In the genomic region with DNA sequence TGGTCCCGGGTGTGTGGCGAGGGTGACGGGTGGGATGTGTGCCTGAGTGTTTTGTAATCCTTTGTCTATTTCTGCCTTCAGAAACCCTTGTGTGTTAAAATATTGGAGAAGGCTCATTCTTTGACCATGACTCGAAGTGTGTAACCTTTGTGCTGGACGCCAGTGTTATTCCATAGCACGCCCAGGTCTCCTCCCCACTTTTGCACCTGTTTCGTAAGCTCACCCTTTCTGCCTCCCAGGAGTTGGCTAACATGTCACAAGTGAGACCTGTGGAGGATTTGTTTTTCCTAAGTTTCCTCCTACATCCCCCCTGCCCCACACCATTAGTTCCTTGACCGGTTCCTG, we compare ENCODE assay signal across 8 cellular contexts. TPM values are rescaled to one million over a fixed set of nuclear protein-coding genes. Genes with fewer than 3 reads are reported as not detected.
DNase-seq lines count a peak whose midpoint lies in the region; ATAC-seq and TF ChIP-seq lines count a peak whose summit lies in the region.

No MANE protein-coding gene starts in this region.

- TF ChIP-seq CTCF in RWPE1 (conservative IDR thresholded peaks at IDR 0.05; ENCODE audit: low read depth) (no peak), endothelial cell (IDR thresholded peaks at IDR 0.05; ENCODE audit: unreplicated experiment) (no peak)

- peaks cover 55% of the 10 kb centered on the region for H3K4me1 Mint-ChIP-seq in endothelial cell (ENCODE audit: unreplicated experiment)

- H3K36me3 Mint-ChIP-seq in endothelial cell (ENCODE audit: low read depth, unreplicated experiment), result peaks cover 43% of the 10 kb centered on the region

- CTCF ChIA-PET in RWPE1 (lab: Yijun Ruan, JAX), result interaction anchor here (1.1 kb wide), 1 partner anchor 13 kb away, joined by 5 read pairs; no protein-coding TSS in a partner anchor

- H3K9ac ChIP-seq in mucosa of rectum (ENCODE audit: low read depth in 1 of 2, low read length in 2 of 2), result peak overlapping the region; percentile 93 to 100

- DNase-seq in AG08395 (ENCODE audit: low spot score) (peak; percentile 62), RWPE1 (ENCODE audit: low spot score) (peak; percentile 76), endothelial cell (ENCODE audit: low spot score) (no peak), A172 (ENCODE audit: low spot score) (no peak), NK-92 (lab: John Stamatoyannopoulos, UW; ENCODE audit: unreplicated experiment) (no peak)

- peak overlapping the region; percentile 95 to 100 for H3K4me3 ChIP-seq in mucosa of rectum (ENCODE audit: low read length in 2 of 2)

- H3K9me3 Mint-ChIP-seq in endothelial cell (ENCODE audit: unreplicated experiment), result no peaks in the 10 kb centered on the region

- peak; percentile 16 for ATAC-seq in GM18498 (IDR thresholded peaks at IDR 0.05; ENCODE audit: unreplicated experiment)
- peak; percentile 4 for ATAC-seq in HG03103 (IDR thresholded peaks at IDR 0.05; ENCODE audit: low read depth, unreplicated experiment)

- peak overlapping the region; percentile 99 for H3K4me3 Mint-ChIP-seq in endothelial cell (ENCODE audit: unreplicated experiment)

- peaks cover 19 to 24% of the 10 kb centered on the region in 2 donors for H3K36me3 ChIP-seq in mucosa of rectum (ENCODE audit: control insufficient read depth in 2 of 2, insufficient read depth in 2 of 2, low read length in 2 of 2)

- H3K27me3 ChIP-seq in mucosa of rectum (ENCODE audit: control insufficient read depth in 2 of 2, insufficient read depth in 2 of 2, low read length in 2 of 2), result no peaks in the 10 kb centered on the region

- no peaks in the 10 kb centered on the region for H3K9me3 ChIP-seq in mucosa of rectum (ENCODE audit: control insufficient read depth in 2 of 2, low read length in 2 of 2)

- H3K27me3 Mint-ChIP-seq in endothelial cell (ENCODE audit: unreplicated experiment), result peaks cover 26% of the 10 kb centered on the region

- H3K27ac Mint-ChIP-seq in endothelial cell (ENCODE audit: unreplicated experiment), result peak overlapping the region; percentile 100

- POLR2A ChIA-PET in RWPE1 (lab: Yijun Ruan, JAX; ENCODE audit: low non-redundant PET), result interaction anchor here (1.9 kb wide), 1 partner anchor 42 kb away, joined by 9 read pairs; the partner anchor contains the start of gene MED17

- peaks cover 24 to 27% of the 10 kb centered on the region in 2 donors for H3K4me1 ChIP-seq in mucosa of rectum (ENCODE audit: control insufficient read depth in 2 of 2, insufficient read depth in 2 of 2, low read length in 2 of 2)

- H3K27ac ChIP-seq in RWPE1 (peak overlapping the region; percentile 91), mucosa of rectum (ENCODE audit: low read depth in 2 of 2, low read length in 2 of 2) (peak overlapping the region; percentile 96)

RNA-seq across cellular contexts. Expression of gene C11orf54, which starts 0.4 kb away (rescaled TPM):
- 23.1 TPM for total RNA-seq in endothelial cell (ENCODE audit: unreplicated experiment)
- total RNA-seq in A172 (2014; rRNA removed; shearing (Covaris generic)), result 14.0 and 18.6 TPM in 2 replicates

RNA-seq across cellular contexts. Expression of gene TAF1D, which starts 0.6 kb away (rescaled TPM):
- total RNA-seq in endothelial cell (ENCODE audit: unreplicated experiment), result 131 TPM
- total RNA-seq in A172 (2014; rRNA removed; shearing (Covaris generic)), result 87.6 and 97.8 TPM in 2 replicates

RNA-seq across cellular contexts. Expression of gene MED17, which starts 42.2 kb away (rescaled TPM):
- 38.7 TPM for total RNA-seq in endothelial cell (ENCODE audit: unreplicated experiment)
- total RNA-seq in A172 (2014; rRNA removed; shearing (Covaris generic)), result 12.9 and 18.6 TPM in 2 replicates

Comparison
In these comparisons a context has a peak if more than half of its experiments do, and no peak if none do; other contexts are left out.
1. DNase-seq: peak in AG08395 (single experiment) and RWPE1 (single experiment); none in endothelial cell (single experiment), A172 (single experiment) and NK-92 (single experiment).